In the genomic region with DNA sequence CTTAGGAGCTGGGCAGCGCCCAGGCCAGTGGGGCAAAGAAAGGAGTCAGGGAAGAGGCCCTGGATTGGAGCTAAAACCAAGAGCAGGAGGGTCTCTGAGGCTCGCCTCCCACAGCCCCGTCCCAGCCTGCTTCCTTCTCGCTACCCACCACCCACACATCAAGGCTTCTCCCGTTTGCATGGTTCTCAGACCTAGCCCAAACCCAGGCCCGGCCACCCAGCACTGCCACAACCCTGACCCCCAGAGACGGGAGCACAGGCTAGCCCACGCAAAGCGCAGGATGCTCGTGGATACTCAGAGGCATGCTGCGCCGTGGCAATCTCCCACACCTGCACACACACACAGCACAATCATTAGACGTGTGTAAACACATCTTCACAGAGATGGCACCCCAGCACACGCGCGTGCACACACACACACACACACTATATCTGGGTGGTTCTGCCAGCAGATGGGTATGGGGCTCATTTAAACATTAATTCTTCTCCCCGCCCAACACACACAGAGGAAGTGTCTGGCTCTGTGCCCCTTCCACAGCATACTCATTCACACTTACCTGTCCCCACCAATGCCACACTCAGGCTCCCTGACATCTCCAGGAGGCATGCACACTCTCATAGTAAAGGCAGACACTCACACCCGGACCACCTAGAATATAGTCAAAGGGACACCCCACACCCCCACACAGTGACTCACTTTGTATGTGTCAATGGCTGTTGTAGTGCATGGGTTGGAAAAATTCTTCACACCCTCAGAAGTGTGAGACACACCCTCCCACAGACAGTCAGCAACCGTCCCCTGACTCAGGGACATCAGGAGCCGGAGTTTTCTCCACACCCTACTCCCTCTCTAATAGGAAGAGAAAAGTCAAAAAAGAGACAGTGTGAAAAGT, we compare ENCODE assay signal across 1 cellular context.
TF ChIP-seq lines count a peak whose summit lies in the region.

No MANE protein-coding gene starts in this region.

TF ChIP-seq in A549, 52 proteins besides CTCF, POLR2A, EP300 and RAD21 (continued from another document):
- TF ChIP-seq, protein P1, sequence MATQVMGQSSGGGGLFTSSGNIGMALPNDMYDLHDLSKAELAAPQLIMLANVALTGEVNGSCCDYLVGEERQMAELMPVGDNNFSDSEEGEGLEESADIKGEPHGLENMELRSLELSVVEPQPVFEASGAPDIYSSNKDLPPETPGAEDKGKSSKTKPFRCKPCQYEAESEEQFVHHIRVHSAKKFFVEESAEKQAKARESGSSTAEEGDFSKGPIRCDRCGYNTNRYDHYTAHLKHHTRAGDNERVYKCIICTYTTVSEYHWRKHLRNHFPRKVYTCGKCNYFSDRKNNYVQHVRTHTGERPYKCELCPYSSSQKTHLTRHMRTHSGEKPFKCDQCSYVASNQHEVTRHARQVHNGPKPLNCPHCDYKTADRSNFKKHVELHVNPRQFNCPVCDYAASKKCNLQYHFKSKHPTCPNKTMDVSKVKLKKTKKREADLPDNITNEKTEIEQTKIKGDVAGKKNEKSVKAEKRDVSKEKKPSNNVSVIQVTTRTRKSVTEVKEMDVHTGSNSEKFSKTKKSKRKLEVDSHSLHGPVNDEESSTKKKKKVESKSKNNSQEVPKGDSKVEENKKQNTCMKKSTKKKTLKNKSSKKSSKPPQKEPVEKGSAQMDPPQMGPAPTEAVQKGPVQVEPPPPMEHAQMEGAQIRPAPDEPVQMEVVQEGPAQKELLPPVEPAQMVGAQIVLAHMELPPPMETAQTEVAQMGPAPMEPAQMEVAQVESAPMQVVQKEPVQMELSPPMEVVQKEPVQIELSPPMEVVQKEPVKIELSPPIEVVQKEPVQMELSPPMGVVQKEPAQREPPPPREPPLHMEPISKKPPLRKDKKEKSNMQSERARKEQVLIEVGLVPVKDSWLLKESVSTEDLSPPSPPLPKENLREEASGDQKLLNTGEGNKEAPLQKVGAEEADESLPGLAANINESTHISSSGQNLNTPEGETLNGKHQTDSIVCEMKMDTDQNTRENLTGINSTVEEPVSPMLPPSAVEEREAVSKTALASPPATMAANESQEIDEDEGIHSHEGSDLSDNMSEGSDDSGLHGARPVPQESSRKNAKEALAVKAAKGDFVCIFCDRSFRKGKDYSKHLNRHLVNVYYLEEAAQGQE (IDR thresholded peaks at IDR 0.05) = peak; percentile 62; the same call in 1 of the 2 replicates
- TF ChIP-seq ZFP36 (IDR thresholded peaks at IDR 0.05; ENCODE audit: borderline replicate concordance, partially characterized antibody) (no peak), JUNB (IDR thresholded peaks at IDR 0.05) (no peak)
